In genomic region chr15:66503780-66504562, GRCh38 we compare ENCODE assay signal across 8 cellular contexts. TPM values are rescaled to one million over a fixed set of nuclear protein-coding genes. Genes with fewer than 3 reads are reported as not detected.
DNase-seq lines count a peak whose midpoint lies in the region; ATAC-seq, FAIRE-seq and TF ChIP-seq lines count a peak whose summit lies in the region.

No MANE protein-coding gene starts in this region.

- FAIRE-seq in A549 (lab: Jason Lieb, UNC), result no peak

- H3K27ac ChIP-seq in A549, result peak overlapping the region; percentile 91 to 94
- H3K27ac ChIP-seq in HUES48 (ENCODE audit: low read depth, low read length), result peak overlapping the region; percentile 92
- H3K27ac ChIP-seq in breast epithelium, result peak overlapping the region; percentile 96
- H3K27ac ChIP-seq in mesodermal cell (ENCODE audit: low read depth, low read length, severe bottlenecking), result peak overlapping the region; percentile 94

- peaks cover 55% of the 10 kb centered on the region for H3K36me3 ChIP-seq in HUES48 (ENCODE audit: control insufficient read depth, insufficient read depth, low read length)
- peaks cover 5% of the 10 kb centered on the region for H3K36me3 ChIP-seq in breast epithelium
- H3K36me3 ChIP-seq in mesodermal cell (ENCODE audit: control insufficient read depth, insufficient read depth, low read length), result peaks cover 57% of the 10 kb centered on the region

- TF ChIP-seq RAD21 in A549 (conservative IDR thresholded peaks at IDR 0.05 in 1 of 2, IDR thresholded peaks at IDR 0.05 in 1 of 2), result no peak

- CTCF ChIA-PET in A549 (lab: Yijun Ruan, JAX), result interaction anchor here (0.7 to 1.3 kb wide), 4 partner anchors 14 to 310 kb away, joined by 3 to 4 read pairs (median 3); no protein-coding TSS in a partner anchor

- WGBS in A549 (ENCODE audit: missing lambda C conversion rate), result 2% methylated on average over 12 of the region's 12 CpGs
- WGBS in mesodermal cell (ENCODE audit: insufficient coverage in 2 of 2), 2 experiments, result 0 to 1% methylated on average over 6 to 10 of the region's 12 CpGs

- peak overlapping the region; percentile 94 for H3K4me2 ChIP-seq in A549

- no peak for TF ChIP-seq POLR2A in A549 (IDR thresholded peaks at IDR 0.05; ENCODE audit: low read length)
- no peak for TF ChIP-seq POLR2A in breast epithelium (IDR thresholded peaks at IDR 0.05)

- H3K27me3 ChIP-seq in HUES48 (ENCODE audit: control insufficient read depth, insufficient read depth, low read length) (no peaks in the 10 kb centered on the region), breast epithelium (no peaks in the 10 kb centered on the region)

- DNase-seq in A549 (ENCODE audit: low read depth in 1 of 2, low spot score in 1 of 2), result no peak
- no peak for DNase-seq in breast epithelium (ENCODE audit: low spot score in 2 of 2)
- no peak for DNase-seq in pons (ENCODE audit: low spot score)
- no peak for DNase-seq in H4 (ENCODE audit: low spot score)
- DNase-seq in NCI-H146 treated with DMSO at 0.1 percent for 48 hours (lab: John Stamatoyannopoulos, UW; ENCODE audit: unreplicated experiment), result no peak

- H3K9ac ChIP-seq in HUES48 (ENCODE audit: low read depth, low read length), result peak overlapping the region; percentile 99

- TF ChIP-seq CTCF in A549 (IDR thresholded peaks at IDR 0.05) (no peak), breast epithelium (IDR thresholded peaks at IDR 0.05) (no peak)

- H3K4me1 ChIP-seq in A549 (peaks cover 55% of the 10 kb centered on the region), HUES48 (ENCODE audit: control insufficient read depth, insufficient read depth, low read length) (peaks cover 12% of the 10 kb centered on the region; the same call in 1 of the 2 replicates), breast epithelium (peaks cover 9% of the 10 kb centered on the region in 2 donors), mesodermal cell (ENCODE audit: control insufficient read depth, insufficient read depth, low read length, poor library complexity, severe bottlenecking) (peaks cover 7% of the 10 kb centered on the region)

- ATAC-seq in A549 (no peak), HG03280 (IDR thresholded peaks at IDR 0.05; ENCODE audit: unreplicated experiment) (no peak)

- intact Hi-C loops in breast epithelium (cut with DNase I; ENCODE audit: low total_unique reads), result no loop called here

- TF ChIP-seq EP300 in A549 (IDR thresholded peaks at IDR 0.05), result no peak

- H3K4me3 ChIP-seq in A549, result peak overlapping the region; percentile 70
- peak overlapping the region; percentile 98 for H3K4me3 ChIP-seq in HUES48 (ENCODE audit: low read depth, low read length)
- H3K4me3 ChIP-seq in breast epithelium, result peak overlapping the region; percentile 85 to 99 (median 92)
- H3K4me3 ChIP-seq in mesodermal cell (ENCODE audit: extremely low read depth, insufficient read depth, low read length, poor library complexity, severe bottlenecking), result peak overlapping the region; percentile 83

- H3K9me3 ChIP-seq in A549, result no peaks in the 10 kb centered on the region
- H3K9me3 ChIP-seq in HUES48 (ENCODE audit: control insufficient read depth, insufficient read depth, low read length), result no peaks in the 10 kb centered on the region
- no peaks in the 10 kb centered on the region for H3K9me3 ChIP-seq in breast epithelium
- no peaks in the 10 kb centered on the region for H3K9me3 ChIP-seq in mesodermal cell (ENCODE audit: control insufficient read depth, low read length)

- POLR2A ChIA-PET in A549 (lab: Yijun Ruan, JAX), result interaction anchor here (0.8 kb wide), 1 partner anchor 14 kb away, joined by 3 read pairs; no protein-coding TSS in a partner anchor

TF ChIP-seq in A549, 52 proteins besides CTCF, POLR2A, EP300 and RAD21 (continues in another document):
- TF ChIP-seq TP53 (CRISPR knock-in tag; IDR thresholded peaks at IDR 0.05) (peak; percentile 74; the same call in 1 of the 2 replicates), HOXA7 (CRISPR knock-in tag; IDR thresholded peaks at IDR 0.05) (peak; percentile 88; the same call in 1 of the 2 replicates), HOXB13 (CRISPR knock-in tag; IDR thresholded peaks at IDR 0.05; ENCODE audit: low read depth) (no peak), CEBPB (IDR thresholded peaks at IDR 0.05) (no peak), MAX (IDR thresholded peaks at IDR 0.05) (peak; percentile 30; the same call in 1 of the 2 replicates), MYC (IDR thresholded peaks at IDR 0.05; ENCODE audit: borderline replicate concordance, low read length) (peak; percentile 10; the same call in 1 of the 2 replicates), FOSB (CRISPR knock-in tag; IDR thresholded peaks at IDR 0.05) (peak; percentile 69), MAFK (IDR thresholded peaks at IDR 0.05; ENCODE audit: partially characterized antibody) (peak; percentile 58), PBX3 (IDR thresholded peaks at IDR 0.05) (no peak), RARB (CRISPR knock-in tag; IDR thresholded peaks at IDR 0.05) (peak; percentile 75; the same call in 1 of the 2 replicates), POLR2AphosphoS2 (conservative IDR thresholded peaks at IDR 0.05; ENCODE audit: low read length) (no peak), ZNF302 (CRISPR knock-in tag; IDR thresholded peaks at IDR 0.05) (no peak), EHF (CRISPR knock-in tag; IDR thresholded peaks at IDR 0.05) (0 out of 2 replicates have a peak, but pooled peaks have one; percentile 60), HMGXB4 (CRISPR knock-in tag; IDR thresholded peaks at IDR 0.05; ENCODE audit: borderline replicate concordance) (peak; percentile 76; the same call in 1 of the 2 replicates), E2F6 (IDR thresholded peaks at IDR 0.05; ENCODE audit: borderline replicate concordance, low read depth) (no peak)

RNA-seq across cellular contexts. Expression of gene RPL4, which starts 0.7 kb away (rescaled TPM):
- polyA plus RNA-seq in A549 (2011; rRNA removed), result 6,042 and 6,957 TPM in 2 replicates
- polyA plus RNA-seq in A549 (2012; cell fraction: cytosol; rRNA removed), result 4,543 and 5,300 TPM in 2 replicates
- polyA plus RNA-seq in A549 (2012; cell fraction: nucleus; rRNA removed), result 2,306 and 2,953 TPM in 2 replicates
- polyA plus RNA-seq in A549 (2017; fragmentation: RNase III; extraction: RNeasy Plus Mini Kit Qiagen cat#74134 plus additional on column Dnase treatment), result 4,068 to 4,549 TPM (median 4,330 TPM) in 3 replicates
- polyA minus RNA-seq in A549 (2011; rRNA and poly(A)+ RNA removed), result 4,920 and 5,293 TPM in 2 replicates
- total RNA-seq in breast epithelium, result 1,000 to 10,000 TPM; 3,770 to 3,861 (median 3,828) TPM
- polyA plus RNA-seq in mesodermal cell (2013, experiment 1 of 2), result 4,250 TPM
- polyA plus RNA-seq in mesodermal cell (2013, experiment 2 of 2), result 4,124 TPM
- total RNA-seq in H4 (2014; rRNA removed; shearing (Covaris generic)), result 5,755 and 6,049 TPM in 2 replicates

RNA-seq across cellular contexts. Expression of gene ZWILCH, which starts 1.2 kb away (rescaled TPM):
- polyA plus RNA-seq in A549 (2011; rRNA removed) (62.7 and 70.9 TPM in 2 replicates), A549 (2017; fragmentation: RNase III; extraction: RNeasy Plus Mini Kit Qiagen cat#74134 plus additional on column Dnase treatment) (49.4 to 53.5 TPM (median 50.9 TPM) in 3 replicates)
- polyA plus RNA-seq in A549 (2012; cell fraction: cytosol; rRNA removed), result 17.8 and 18.5 TPM in 2 replicates
- 9.0 and 11.5 TPM in 2 replicates for polyA plus RNA-seq in A549 (2012; cell fraction: nucleus; rRNA removed)
- 27.4 and 30.0 TPM in 2 replicates for polyA minus RNA-seq in A549 (2011; rRNA and poly(A)+ RNA removed)
- total RNA-seq in breast epithelium, result 1 to 10 TPM; 4.0 to 8.2 (median 7.6) TPM
- polyA plus RNA-seq in mesodermal cell (2013, experiment 1 of 2), result 44.2 TPM
- polyA plus RNA-seq in mesodermal cell (2013, experiment 2 of 2), result 38.6 TPM
- 23.7 and 30.9 TPM in 2 replicates for total RNA-seq in H4 (2014; rRNA removed; shearing (Covaris generic))

RNA-seq across cellular contexts. Expression of gene SNAPC5, which starts 6.4 kb away (rescaled TPM):
- polyA plus RNA-seq in A549 (2011; rRNA removed), result 70.5 and 84.9 TPM in 2 replicates
- polyA plus RNA-seq in A549 (2012; cell fraction: cytosol; rRNA removed), result 69.9 and 90.5 TPM in 2 replicates
- 12.3 and 15.3 TPM in 2 replicates for polyA plus RNA-seq in A549 (2012; cell fraction: nucleus; rRNA removed)
- polyA plus RNA-seq in A549 (2017; fragmentation: RNase III; extraction: RNeasy Plus Mini Kit Qiagen cat#74134 plus additional on column Dnase treatment), result 78.7 to 85.1 TPM (median 80.9 TPM) in 3 replicates
- polyA minus RNA-seq in A549 (2011; rRNA and poly(A)+ RNA removed), result 12.7 and 15.0 TPM in 2 replicates
- total RNA-seq in breast epithelium, result 10 to 100 TPM; 26.9 to 35.1 (median 31.5) TPM
- 14.4 TPM for polyA plus RNA-seq in mesodermal cell (2013, experiment 1 of 2)
- 18.7 TPM for polyA plus RNA-seq in mesodermal cell (2013, experiment 2 of 2)
- total RNA-seq in H4 (2014; rRNA removed; shearing (Covaris generic)), result 55.8 and 70.0 TPM in 2 replicates
